In genomic region chr4:74397748-74398426, GRCh38 we compare ENCODE assay signal across 9 cellular contexts. TPM values are rescaled to one million over a fixed set of nuclear protein-coding genes. Genes with fewer than 3 reads are reported as not detected.
DNase-seq lines count a peak whose midpoint lies in the region; ATAC-seq, FAIRE-seq and TF ChIP-seq lines count a peak whose summit lies in the region.
"Had no signal": no experiment of that assay in that cellular context is flagged by ENCODE, and none has a peak within 500 bp of the region (broad histone marks: within the 10 kb centered on the region; RNA-seq: fewer than 3 reads in every experiment).

No MANE protein-coding gene starts in this region.

- H3K27me3 ChIP-seq in GM06990 (replicated peaks; ENCODE audit: control insufficient read depth, insufficient read depth, low read length) = no peaks in the 10 kb centered on the region

- ATAC-seq in HG02885 (IDR thresholded peaks at IDR 0.05; ENCODE audit: poor library complexity, unreplicated experiment) (peak; percentile 54), GM21360 (IDR thresholded peaks at IDR 0.05; ENCODE audit: unreplicated experiment) (no peak), GM19023 (IDR thresholded peaks at IDR 0.05; ENCODE audit: unreplicated experiment) (no peak)
- ATAC-seq in activated T-helper 17 cell treated with anti-CD3 and anti-CD28 coated beads, Interleukin-2, amount 50 U/mL, for 72 hours (replicated peaks) = peak; percentile 71
- peak; percentile 60 to 79 for ATAC-seq in natural killer cell treated with Interleukin-12 subunit alpha and Interleukin-12 subunit beta and Interleukin-15 and Interleukin-18, amount 100 ng/mL, for 72 hours

- H3K4me3 Mint-ChIP-seq in activated T-helper 17 cell treated with anti-CD3 and anti-CD28 coated beads, Interleukin-2, amount 50 U/mL, for 72 hours = peak overlapping the region; percentile 96
- peak overlapping the region; percentile 100 for H3K4me3 Mint-ChIP-seq in natural killer cell treated with Interleukin-12 subunit alpha and Interleukin-12 subunit beta and Interleukin-15 and Interleukin-18, amount 100 ng/mL, for 72 hours
- H3K4me3 Mint-ChIP-seq: nephron had no signal

- TF ChIP-seq CTCF in GM06990 (IDR thresholded peaks at IDR 0.05; ENCODE audit: insufficient read depth, low read length, poor library complexity, severe bottlenecking) (no peak), D721Med (IDR thresholded peaks at IDR 0.05; ENCODE audit: insufficient read depth, missing control alignments) (no peak)

- no peaks in the 10 kb centered on the region for H3K36me3 ChIP-seq in GM06990 (ENCODE audit: control insufficient read depth, insufficient read depth, low read length)

- H3K4me3 ChIP-seq in GM06990 (replicated peaks; ENCODE audit: low read depth, low read length) = peak overlapping the region; percentile 64

- DNase-seq in GM06990 (ENCODE audit: extremely low read depth, insufficient read length) (no peak), D721Med (ENCODE audit: insufficient read length, low spot score) (no peak)
- no peak for DNase-seq in natural killer cell treated with Interleukin-12 subunit alpha and Interleukin-12 subunit beta and Interleukin-15 and Interleukin-18, amount 100 ng/mL, for 72 hours (ENCODE audit: low spot score)
- DNase-seq in activated CD8-positive, alpha-beta memory T cell treated with anti-CD3 and anti-CD28 coated beads, Interleukin-2, amount 50 U/mL, for 4 hours = no peak

- H3K27me3 Mint-ChIP-seq in activated T-helper 17 cell treated with anti-CD3 and anti-CD28 coated beads, Interleukin-2, amount 50 U/mL, for 72 hours = no peaks in the 10 kb centered on the region
- H3K27me3 Mint-ChIP-seq in natural killer cell treated with Interleukin-12 subunit alpha and Interleukin-12 subunit beta and Interleukin-15 and Interleukin-18, amount 100 ng/mL, for 72 hours = no peaks in the 10 kb centered on the region

- FAIRE-seq in D721Med (lab: Jason Lieb, UNC) = no peak

- peaks cover 6% of the 10 kb centered on the region for H3K4me1 Mint-ChIP-seq in activated T-helper 17 cell treated with anti-CD3 and anti-CD28 coated beads, Interleukin-2, amount 50 U/mL, for 72 hours
- peaks cover 7 to 16% of the 10 kb centered on the region in 2 donors for H3K4me1 Mint-ChIP-seq in natural killer cell treated with Interleukin-12 subunit alpha and Interleukin-12 subunit beta and Interleukin-15 and Interleukin-18, amount 100 ng/mL, for 72 hours (ENCODE audit: low read depth in 2 of 2)

- H3K36me3 Mint-ChIP-seq in activated T-helper 17 cell treated with anti-CD3 and anti-CD28 coated beads, Interleukin-2, amount 50 U/mL, for 72 hours (ENCODE audit: low read depth) = no peaks in the 10 kb centered on the region
- H3K36me3 Mint-ChIP-seq in natural killer cell treated with Interleukin-12 subunit alpha and Interleukin-12 subunit beta and Interleukin-15 and Interleukin-18, amount 100 ng/mL, for 72 hours = no peaks in the 10 kb centered on the region

- peak overlapping the region; percentile 95 for H3K27ac Mint-ChIP-seq in activated T-helper 17 cell treated with anti-CD3 and anti-CD28 coated beads, Interleukin-2, amount 50 U/mL, for 72 hours
- H3K27ac Mint-ChIP-seq in natural killer cell treated with Interleukin-12 subunit alpha and Interleukin-12 subunit beta and Interleukin-15 and Interleukin-18, amount 100 ng/mL, for 72 hours = peak overlapping the region; percentile 95 to 97
- H3K27ac Mint-ChIP-seq: nephron had no signal

- no peaks in the 10 kb centered on the region for H3K9me3 Mint-ChIP-seq in activated T-helper 17 cell treated with anti-CD3 and anti-CD28 coated beads, Interleukin-2, amount 50 U/mL, for 72 hours
- no peaks in the 10 kb centered on the region for H3K9me3 Mint-ChIP-seq in natural killer cell treated with Interleukin-12 subunit alpha and Interleukin-12 subunit beta and Interleukin-15 and Interleukin-18, amount 100 ng/mL, for 72 hours
- H3K9me3 Mint-ChIP-seq: nephron had no signal

RNA-seq across cellular contexts. Expression of gene EREG, which starts 32.9 kb away (rescaled TPM):
- total RNA-seq in activated T-helper 17 cell treated with anti-CD3 and anti-CD28 coated beads, Interleukin-2, amount 50 U/mL, for 72 hours = not detected
- not detected for total RNA-seq in natural killer cell treated with Interleukin-12 subunit alpha and Interleukin-12 subunit beta and Interleukin-15 and Interleukin-18, amount 100 ng/mL, for 72 hours

RNA-seq across cellular contexts. Expression of gene AREG, which starts 47.0 kb away (rescaled TPM):
- total RNA-seq in activated T-helper 17 cell treated with anti-CD3 and anti-CD28 coated beads, Interleukin-2, amount 50 U/mL, for 72 hours = under 1 TPM; 0.80 to 0.85 TPM
- under 1 TPM; 0.38 to 0.95 TPM for total RNA-seq in natural killer cell treated with Interleukin-12 subunit alpha and Interleukin-12 subunit beta and Interleukin-15 and Interleukin-18, amount 100 ng/mL, for 72 hours

Comparison
In these comparisons a context has a peak if more than half of its experiments do, and no peak if none do; other contexts are left out.
1. ATAC-seq: peak in HG02885 (single experiment), activated T-helper 17 cell treated with anti-CD3 and anti-CD28 coated beads, Interleukin-2, amount 50 U/mL, for 72 hours (single experiment) and natural killer cell treated with Interleukin-12 subunit alpha and Interleukin-12 subunit beta and Interleukin-15 and Interleukin-18, amount 100 ng/mL, for 72 hours (2 of 2); none in GM21360 (single experiment) and GM19023 (single experiment).